In genomic region chr12:132610896-132611602, GRCh38 we compare ENCODE assay signal across 1 cellular context.
TF ChIP-seq lines count a peak whose summit lies in the region.

No MANE protein-coding gene starts in this region.

TF ChIP-seq in IMR-90, 13 proteins besides CTCF, POLR2A, EP300 and RAD21 (continued from another document):
- TF ChIP-seq, protein P1, sequence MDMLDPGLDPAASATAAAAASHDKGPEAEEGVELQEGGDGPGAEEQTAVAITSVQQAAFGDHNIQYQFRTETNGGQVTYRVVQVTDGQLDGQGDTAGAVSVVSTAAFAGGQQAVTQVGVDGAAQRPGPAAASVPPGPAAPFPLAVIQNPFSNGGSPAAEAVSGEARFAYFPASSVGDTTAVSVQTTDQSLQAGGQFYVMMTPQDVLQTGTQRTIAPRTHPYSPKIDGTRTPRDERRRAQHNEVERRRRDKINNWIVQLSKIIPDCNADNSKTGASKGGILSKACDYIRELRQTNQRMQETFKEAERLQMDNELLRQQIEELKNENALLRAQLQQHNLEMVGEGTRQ (IDR thresholded peaks at IDR 0.05; ENCODE audit: low read depth, low read length): no peak
